9 cellular contexts compared by ENCODE assay signal in genomic region chr16:2964416-2965223, GRCh38. TPM values are rescaled to one million over a fixed set of nuclear protein-coding genes. Genes with fewer than 3 reads are reported as not detected.
DNase-seq lines count a peak whose midpoint lies in the region; ATAC-seq and TF ChIP-seq lines count a peak whose summit lies in the region.
"Had no signal": no experiment of that assay in that cellular context is flagged by ENCODE, and none has a peak within 500 bp of the region (broad histone marks: within the 10 kb centered on the region; RNA-seq: fewer than 3 reads in every experiment).

No MANE protein-coding gene starts in this region.

- H3K27me3 ChIP-seq in H7 (ENCODE audit: control insufficient read depth, insufficient read depth, low read length): peaks cover 4% of the 10 kb centered on the region; the same call in 1 of the 2 replicates

- H3K4me3 Mint-ChIP-seq in CD14-positive monocyte: peak overlapping the region; percentile 57 to 82
- peak overlapping the region; percentile 83 for H3K4me3 Mint-ChIP-seq in activated CD4-positive, alpha-beta T cell treated with anti-CD3 and anti-CD28 coated beads, Interleukin-2, amount 10 ng/mL, durations not matched to agents 24 days and 14 days

- H3K4me3 ChIP-seq in H7 (ENCODE audit: insufficient read depth, low read depth, low read length) (peak overlapping the region; percentile 76), epithelial cell of proximal tubule (ENCODE audit: low read depth, low read length) (peak overlapping the region; percentile 44), retinal pigment epithelial cell (ENCODE audit: low read length) (peak overlapping the region; percentile 32)

- H3K36me3 ChIP-seq in H7 (replicated peaks; ENCODE audit: control insufficient read depth, insufficient read depth, low read length): no peaks in the 10 kb centered on the region

- peaks cover 0 to 22% (median 7%) of the 10 kb centered on the region in 7 donors for H3K9me3 Mint-ChIP-seq in CD14-positive monocyte
- H3K9me3 Mint-ChIP-seq in activated CD4-positive, alpha-beta T cell treated with anti-CD3 and anti-CD28 coated beads, Interleukin-2, amount 10 ng/mL, durations not matched to agents 24 days and 14 days: no peaks in the 10 kb centered on the region

- H3K36me3 Mint-ChIP-seq in CD14-positive monocyte: peaks cover 4 to 5% of the 10 kb centered on the region in 2 donors
- H3K36me3 Mint-ChIP-seq in activated CD4-positive, alpha-beta T cell treated with anti-CD3 and anti-CD28 coated beads, Interleukin-2, amount 10 ng/mL, durations not matched to agents 24 days and 14 days (ENCODE audit: low read depth): peaks cover 3% of the 10 kb centered on the region

- no peak overlapping the region for H3K27ac Mint-ChIP-seq in CD14-positive monocyte
- no peak overlapping the region for H3K27ac Mint-ChIP-seq in activated CD4-positive, alpha-beta T cell treated with anti-CD3 and anti-CD28 coated beads, Interleukin-2, amount 10 ng/mL, durations not matched to agents 24 days and 14 days

- peaks cover 34% of the 10 kb centered on the region for H3K4me1 Mint-ChIP-seq in CD14-positive monocyte
- H3K4me1 Mint-ChIP-seq in activated CD4-positive, alpha-beta T cell treated with anti-CD3 and anti-CD28 coated beads, Interleukin-2, amount 10 ng/mL, durations not matched to agents 24 days and 14 days: peaks cover 17% of the 10 kb centered on the region

- DNase-seq in CD14-positive monocyte (ENCODE audit: low spot score): no peak
- DNase-seq in H7: peak; percentile 100
- DNase-seq in NCI-H69 (lab: John Stamatoyannopoulos, UW): peak; percentile 94
- peak; percentile 92 for DNase-seq in activated CD4-positive, alpha-beta T cell treated with anti-CD3 and anti-CD28 coated beads, Interleukin-2, amount 10 ng/mL, durations not matched to agents 24 days and 14 days
- no peak for DNase-seq in epithelial cell of proximal tubule (ENCODE audit: low read depth)
- no peak for DNase-seq in retinal pigment epithelial cell (ENCODE audit: low read depth)
- DNase-seq in putamen (ENCODE audit: low spot score): no peak

- no peak for ATAC-seq in HG03460 (IDR thresholded peaks at IDR 0.05; ENCODE audit: unreplicated experiment)

- TF ChIP-seq CTCF in CD14-positive monocyte (IDR thresholded peaks at IDR 0.05): no peak
- no peak for TF ChIP-seq CTCF in epithelial cell of proximal tubule (conservative IDR thresholded peaks at IDR 0.05; ENCODE audit: low read depth, low read length)
- no peak for TF ChIP-seq CTCF in retinal pigment epithelial cell (conservative IDR thresholded peaks at IDR 0.05; ENCODE audit: low read depth, low read length)

- intact Hi-C loops in CD14-positive monocyte (cut with micrococcal nuclease): loop anchor here in 1 of 2 donors (5.0 kb wide), 1 partner anchor 58 kb away; the partner anchor contains the start of genes HCFC1R1, THOC6 and TNFRSF12A
- intact Hi-C loops in activated CD4-positive, alpha-beta T cell treated with anti-CD3 and anti-CD28 coated beads, Interleukin-2, amount 10 ng/mL, durations not matched to agents 24 days and 14 days (cut with micrococcal nuclease): loop anchor here (5.0 kb wide), 2 partner anchors 52 to 82 kb away; partner anchors contain the start of genes FLYWCH1 and FLYWCH2

- peaks cover 52 to 86% (median 68%) of the 10 kb centered on the region in 3 donors for H3K27me3 Mint-ChIP-seq in CD14-positive monocyte (ENCODE audit: low read depth in 3 of 3)
- H3K27me3 Mint-ChIP-seq in activated CD4-positive, alpha-beta T cell treated with anti-CD3 and anti-CD28 coated beads, Interleukin-2, amount 10 ng/mL, durations not matched to agents 24 days and 14 days: peaks cover 31% of the 10 kb centered on the region

RNA-seq across cellular contexts. Expression of gene KREMEN2, which starts 0.5 kb away (rescaled TPM):
- polyA plus RNA-seq in CD14-positive monocyte: not detected
- 17.6 and 20.9 TPM in 2 replicates for total RNA-seq in H7 (2014; rRNA removed; shearing (Covaris generic))
- 0.17 and 0.28 TPM in 2 replicates for total RNA-seq in activated CD4-positive, alpha-beta T cell treated with anti-CD3 and anti-CD28 coated beads, Interleukin-2, amount 10 ng/mL, durations not matched to agents 24 days and 14 days
- 0.72 and 4.2 TPM in 2 replicates for total RNA-seq in epithelial cell of proximal tubule
- total RNA-seq: liver had no signal
- polyA plus RNA-seq: liver had no signal

RNA-seq across cellular contexts. Expression of gene PAQR4, which starts 4.5 kb away (rescaled TPM):
- 1 to 10 TPM; 6.3 to 8.9 TPM for polyA plus RNA-seq in CD14-positive monocyte
- total RNA-seq in H7 (2014; rRNA removed; shearing (Covaris generic)): 62.6 and 65.6 TPM in 2 replicates
- 41.0 and 43.3 TPM in 2 replicates for total RNA-seq in activated CD4-positive, alpha-beta T cell treated with anti-CD3 and anti-CD28 coated beads, Interleukin-2, amount 10 ng/mL, durations not matched to agents 24 days and 14 days
- 33.4 and 36.0 TPM in 2 replicates for total RNA-seq in epithelial cell of proximal tubule

RNA-seq across cellular contexts. Expression of gene PKMYT1, which starts 15.6 kb away (rescaled TPM):
- 1 to 10 TPM; 3.0 to 3.2 TPM for polyA plus RNA-seq in CD14-positive monocyte
- 85.4 and 94.0 TPM in 2 replicates for total RNA-seq in H7 (2014; rRNA removed; shearing (Covaris generic))
- 152 TPM in 2 replicates for total RNA-seq in activated CD4-positive, alpha-beta T cell treated with anti-CD3 and anti-CD28 coated beads, Interleukin-2, amount 10 ng/mL, durations not matched to agents 24 days and 14 days
- 107 and 120 TPM in 2 replicates for total RNA-seq in epithelial cell of proximal tubule

RNA-seq across cellular contexts. Expression of gene CLDN9, which starts 48.1 kb away (rescaled TPM):
- not detected for polyA plus RNA-seq in CD14-positive monocyte
- total RNA-seq in H7 (2014; rRNA removed; shearing (Covaris generic)): 0.21 and 0.48 TPM in 2 replicates
- not detected in 2 replicates for total RNA-seq in activated CD4-positive, alpha-beta T cell treated with anti-CD3 and anti-CD28 coated beads, Interleukin-2, amount 10 ng/mL, durations not matched to agents 24 days and 14 days
- total RNA-seq in epithelial cell of proximal tubule: 0.29 and 3.5 TPM in 2 replicates

RNA-seq across cellular contexts. Expression of gene FLYWCH1, which starts 52.9 kb away (rescaled TPM):
- 1 to 10 TPM; 5.0 to 7.1 TPM for polyA plus RNA-seq in CD14-positive monocyte
- 22.7 and 33.5 TPM in 2 replicates for total RNA-seq in H7 (2014; rRNA removed; shearing (Covaris generic))
- 63.9 and 64.5 TPM in 2 replicates for total RNA-seq in activated CD4-positive, alpha-beta T cell treated with anti-CD3 and anti-CD28 coated beads, Interleukin-2, amount 10 ng/mL, durations not matched to agents 24 days and 14 days
- 28.0 and 47.1 TPM in 2 replicates for total RNA-seq in epithelial cell of proximal tubule

Comparison
In these comparisons a context has a peak if more than half of its experiments do, and no peak if none do; other contexts are left out.
1. DNase-seq: peak in H7 (single experiment), NCI-H69 (single experiment) and activated CD4-positive, alpha-beta T cell treated with anti-CD3 and anti-CD28 coated beads, Interleukin-2, amount 10 ng/mL, durations not matched to agents 24 days and 14 days (single experiment); none in CD14-positive monocyte (single experiment), epithelial cell of proximal tubule (single experiment), retinal pigment epithelial cell (single experiment) and putamen (single experiment).
2. Peak in every context shown above with its lines, with median percentiles within 50 percentile points of each other: H3K4me3 ChIP-seq.